9 cellular contexts compared by ENCODE assay signal in the genomic region with DNA sequence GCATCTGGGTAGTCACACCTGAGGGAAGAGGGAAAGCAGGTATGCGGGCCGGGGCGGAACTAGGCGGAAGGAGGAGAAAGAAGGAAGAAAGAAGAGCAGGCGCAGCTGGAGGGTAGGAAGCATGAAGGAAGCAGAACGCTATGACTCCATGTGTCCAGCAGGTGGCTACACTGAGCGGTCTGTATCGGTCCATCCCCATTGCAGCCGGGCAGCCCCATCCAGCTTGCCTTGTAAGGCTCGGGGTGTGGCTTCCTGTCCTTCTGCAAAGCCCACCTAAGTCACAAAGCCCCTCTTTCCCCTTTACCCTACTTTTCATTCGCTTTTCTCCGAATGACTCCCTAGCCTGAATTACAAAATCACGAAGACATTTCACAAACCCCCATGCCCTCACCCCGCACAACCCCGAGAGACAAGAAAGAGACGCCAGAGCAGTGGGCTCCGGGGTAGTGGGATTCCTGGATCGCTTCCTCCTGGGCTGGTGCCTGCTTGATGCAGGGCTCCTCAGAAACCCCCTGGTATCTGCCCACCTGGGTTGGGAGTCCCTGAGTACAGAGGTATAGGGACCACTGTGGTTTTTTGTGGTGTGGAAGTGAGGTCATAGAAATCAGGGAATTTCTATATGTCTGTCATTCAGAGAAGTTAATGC. TPM values are rescaled to one million over a fixed set of nuclear protein-coding genes. Genes with fewer than 3 reads are reported as not detected.
DNase-seq lines count a peak whose midpoint lies in the region; ATAC-seq and TF ChIP-seq lines count a peak whose summit lies in the region.
"Had no signal": no experiment of that assay in that cellular context is flagged by ENCODE, and none has a peak within 500 bp of the region (broad histone marks: within the 10 kb centered on the region; RNA-seq: fewer than 3 reads in every experiment).

No MANE protein-coding gene starts in this region.

- peak overlapping the region; percentile 44 to 61; a peak in 4 of 5 replicates for H3K4me3 Mint-ChIP-seq in H9

- no peak overlapping the region for H2BK15ac ChIP-seq in H9 (ENCODE audit: low read depth, low read length)

- H3K9me3 ChIP-seq in H9 (ENCODE audit: control insufficient read depth, low read depth, low read length) (no peaks in the 10 kb centered on the region), iPS-18c (ENCODE audit: control insufficient read depth, insufficient read depth, low read length) (no peaks in the 10 kb centered on the region)

- DNase-seq in GDM1 (lab: John Stamatoyannopoulos, UW) = peak; percentile 56
- DNase-seq in H9 = peak; percentile 90
- peak; percentile 52 for DNase-seq in MV-4-11 (lab: John Stamatoyannopoulos, UW)
- peak; percentile 48 for DNase-seq in T-helper 9 cell
- DNase-seq in astrocyte of the spinal cord (ENCODE audit: low read depth, low spot score) = peak; percentile 51
- DNase-seq in stimulated activated CD4-positive, alpha-beta T cell treated with anti-CD3 and anti-CD28 coated beads, Interleukin-12 subunit alpha, Interleukin-12 subunit beta, amount 100 ng/mL, for 4 hours = peak; percentile 55

- H3K4me1 ChIP-seq in H9 (ENCODE audit: insufficient read depth, low read length) = no peaks in the 10 kb centered on the region; the same call in 1 of the 2 replicates

- no peak for ATAC-seq in GM19452 (IDR thresholded peaks at IDR 0.05; ENCODE audit: unreplicated experiment)

- no peak overlapping the region for H4K8ac ChIP-seq in H9 (replicated peaks; ENCODE audit: insufficient read length, low read depth, low read length)

- no peak overlapping the region for H3K27ac ChIP-seq in H9 (ENCODE audit: insufficient read length, low read depth, low read length)
- H3K27ac ChIP-seq: skin epidermis had no signal

- peaks cover 30 to 42% of the 10 kb centered on the region in 2 experiments for H3K4me1 Mint-ChIP-seq in H9

- no peak overlapping the region for H2BK12ac ChIP-seq in H9 (ENCODE audit: insufficient read length, low read depth, low read length)

- no peaks in the 10 kb centered on the region; a peak in 1 of 5 replicates for H3K9me3 Mint-ChIP-seq in H9

- no peak overlapping the region for H2BK120ac ChIP-seq in H9 (ENCODE audit: low read depth, low read length, poor library complexity, severe bottlenecking)

- H3K14ac ChIP-seq in H9 (ENCODE audit: insufficient read depth, low read length) = no peak overlapping the region

- no peaks in the 10 kb centered on the region for H4K20me1 ChIP-seq in H9 (ENCODE audit: control insufficient read depth, insufficient read depth, insufficient read length)

- H3K4me3 ChIP-seq in astrocyte of the spinal cord (ENCODE audit: low read depth, low read length) (no peak overlapping the region), iPS-18c (ENCODE audit: insufficient read depth, low read depth, low read length) (peak overlapping the region; percentile 12; the same call in 1 of the 2 replicates)
- H3K4me3 ChIP-seq: skin epidermis had no signal

- H4K91ac ChIP-seq in H9 (ENCODE audit: insufficient read length, low read depth, low read length) = no peak overlapping the region

- H3K4ac ChIP-seq in H9 (ENCODE audit: low read depth, low read length) = no peak overlapping the region

- H2AK5ac ChIP-seq in H9 (ENCODE audit: insufficient read length, low read length) = no peak overlapping the region

- H2BK20ac ChIP-seq in H9 (ENCODE audit: low read depth, low read length, poor library complexity, severe bottlenecking) = no peak overlapping the region

- no peak overlapping the region for H3K56ac ChIP-seq in H9 (ENCODE audit: insufficient read length, low read depth, low read length)

- H3K4me2 ChIP-seq in H9 (ENCODE audit: insufficient read depth, insufficient read length, low read length) = peak overlapping the region; percentile 51

- no peak overlapping the region for H2BK5ac ChIP-seq in H9 (ENCODE audit: insufficient read length, low read length)

- H3T11ph ChIP-seq in H9 (ENCODE audit: low read length) = no peak overlapping the region

- H3K27ac Mint-ChIP-seq in H9 = peak overlapping the region in 2 of 3 experiments; percentile 10 to 89; a peak in 2 of 7 replicates

- H3K79me1 ChIP-seq in H9 (ENCODE audit: insufficient read depth, low read depth, low read length, poor library complexity, severe bottlenecking) = no peaks in the 10 kb centered on the region

- H4K5ac ChIP-seq in H9 (ENCODE audit: insufficient read length, low read depth, low read length) = no peak overlapping the region

- H3K36me3 Mint-ChIP-seq in H9 (ENCODE audit: insufficient read depth in 1 of 3, low read depth in 3 of 3) = no peaks in the 10 kb centered on the region

- H3K23me2 ChIP-seq in H9 (ENCODE audit: insufficient read length, low read depth, low read length, poor library complexity, severe bottlenecking) = peaks cover 4% of the 10 kb centered on the region

- H3K23ac ChIP-seq in H9 (ENCODE audit: insufficient read length, low read depth, low read length) = no peak overlapping the region

- peaks cover 11% of the 10 kb centered on the region for H3K27me3 Mint-ChIP-seq in H9 (ENCODE audit: low read depth)

- no peak overlapping the region for H2AFZ ChIP-seq in H9 (ENCODE audit: low read length)

- H3K27me3 ChIP-seq in H9 (ENCODE audit: insufficient read depth, low read length) = no peaks in the 10 kb centered on the region; the same call in 1 of the 2 replicates

- no peak overlapping the region for H3K18ac ChIP-seq in H9 (ENCODE audit: insufficient read length, low read depth, low read length)

- WGBS in H9 (ENCODE audit: extremely low coverage, insufficient read length, low lambda C conversion rate) = no CpG with 5 or more reads among the region's 18 CpGs

- no peak overlapping the region for H3K9ac ChIP-seq in H9 (ENCODE audit: extremely low read depth, insufficient read length, low read length)

- TF ChIP-seq CTCF in H9 (conservative IDR thresholded peaks at IDR 0.05) (peak; percentile 80), astrocyte of the spinal cord (IDR thresholded peaks at IDR 0.05; ENCODE audit: low read depth, low read length) (peak; percentile 93)

- in situ Hi-C loops in astrocyte of the spinal cord (cut with HindIII; ENCODE audit: low sequenced_read_pairs) = no loop called here

- H3K79me2 ChIP-seq in H9 (ENCODE audit: insufficient read depth, low read length) = no peaks in the 10 kb centered on the region

RNA-seq across cellular contexts. Expression of a gene that starts 39.9 kb away (rescaled TPM):
- total RNA-seq in H9 (2021) = 29.3 and 30.0 TPM in 2 replicates

RNA-seq across cellular contexts. Expression of a gene that starts 55.0 kb away (rescaled TPM):
- 77.2 and 82.0 TPM in 2 replicates for total RNA-seq in H9 (2021)

RNA-seq across cellular contexts. Expression of a gene that starts 58.8 kb away (rescaled TPM):
- 0.11 TPM in 1 of 2 replicates, not detected in the other for total RNA-seq in H9 (2021)
